ENCODE assay signal across 18 cellular contexts in the genomic region with DNA sequence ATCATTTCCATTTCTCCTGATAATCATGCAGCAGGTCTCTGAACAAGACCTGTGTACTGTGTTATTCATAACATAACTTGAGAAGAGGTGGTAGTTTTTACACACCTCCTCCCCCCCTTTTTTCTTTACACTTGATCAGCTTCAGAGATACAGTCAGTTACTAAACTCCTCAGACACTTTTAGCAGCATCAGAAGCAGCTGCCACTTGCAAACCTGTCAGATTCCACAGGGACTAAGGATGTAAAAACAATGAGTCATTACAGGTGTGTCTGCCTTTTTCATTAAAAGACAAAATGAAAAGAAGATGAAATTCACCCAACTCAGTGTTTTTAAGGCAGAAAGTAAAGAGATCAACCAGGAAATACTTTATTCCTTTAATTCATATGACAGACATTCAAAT.
DNase-seq lines count a peak whose midpoint lies in the region; ATAC-seq and TF ChIP-seq lines count a peak whose summit lies in the region.
"Had no signal": no experiment of that assay in that cellular context is flagged by ENCODE, and none has a peak within 500 bp of the region (broad histone marks: within the 10 kb centered on the region; RNA-seq: fewer than 3 reads in every experiment).

No MANE protein-coding gene starts in this region.

- H3K9me3 Mint-ChIP-seq in MCF 10A (ENCODE audit: unreplicated experiment) = no peaks in the 10 kb centered on the region
- H3K9me3 Mint-ChIP-seq in glutamatergic neuron (ENCODE audit: unreplicated experiment) = peaks cover 1% of the 10 kb centered on the region
- H3K9me3 Mint-ChIP-seq in activated CD8-positive, alpha-beta T cell treated with anti-CD3 and anti-CD28 coated beads for 36 hours = peaks cover 2% of the 10 kb centered on the region

- intact Hi-C loops in mammary epithelial cell (cut with micrococcal nuclease) = no loop called here
- intact Hi-C loops in MCF 10A (cut with micrococcal nuclease) = no loop called here
- intact Hi-C loops in lower leg skin (cut with DNase I; ENCODE audit: low total_unique reads) = no loop called here
- intact Hi-C loops in activated CD8-positive, alpha-beta T cell treated with anti-CD3 and anti-CD28 coated beads for 36 hours (cut with micrococcal nuclease) = no loop called here

- H4K20me1 ChIP-seq in mammary epithelial cell (ENCODE audit: insufficient read depth, low read length) = no peaks in the 10 kb centered on the region
- H4K20me1 ChIP-seq: BLaER1 treated with 17β-estradiol and CSF1 and Interleukin-3, amounts not matched to agents 10 nM and 100 nM had no signal

- H3K27ac Mint-ChIP-seq in MCF 10A (ENCODE audit: low read depth, unreplicated experiment) = no peak overlapping the region
- H3K27ac Mint-ChIP-seq in glutamatergic neuron (ENCODE audit: unreplicated experiment) = peak overlapping the region; percentile 68
- H3K27ac Mint-ChIP-seq in activated CD8-positive, alpha-beta T cell treated with anti-CD3 and anti-CD28 coated beads for 36 hours = no peak overlapping the region
- H3K27ac Mint-ChIP-seq: CD8-positive, alpha-beta T cell; T-helper 1 cell treated with Interleukin-12 subunit alpha and Interleukin-12 subunit beta and Interleukin-4 antibody, amounts not matched to agents 30 μg/mL and 1 μg/mL, for 36 hours had no signal

- DNase-seq in mammary epithelial cell = peak; percentile 1
- no peak for DNase-seq in MCF 10A (ENCODE audit: unreplicated experiment)
- DNase-seq in NCI-H510A treated with DMSO at 0.1 percent for 48 hours (lab: John Stamatoyannopoulos, UW) = peak; percentile 14
- no peak for DNase-seq in glutamatergic neuron
- DNase-seq in NCI-H1105 treated with DMSO at 0.1 percent for 48 hours (lab: John Stamatoyannopoulos, UW) = no peak
- DNase-seq in lower leg skin (ENCODE audit: low spot score in 2 of 2) = no peak
- DNase-seq in activated CD8-positive, alpha-beta T cell treated with anti-CD3 and anti-CD28 coated beads for 36 hours = no peak
- DNase-seq: CD8-positive, alpha-beta T cell; DND-41; GDM1; Kasumi-1; MM.1S; NCI-H1092 treated with DMSO at 0.1 percent for 48 hours; NCI-H187; NCI-H82; PC-9 had no signal

- TF ChIP-seq CTCF in mammary epithelial cell (conservative IDR thresholded peaks at IDR 0.05 in 1 of 2, IDR thresholded peaks at IDR 0.05 in 1 of 2; ENCODE audit: extremely low read depth in 1 of 2, insufficient read depth in 1 of 2, low read depth in 1 of 2, low read length in 2 of 2) = no peak
- no peak for TF ChIP-seq CTCF in MCF 10A (IDR thresholded peaks at IDR 0.05; ENCODE audit: unreplicated experiment)
- TF ChIP-seq CTCF in glutamatergic neuron (IDR thresholded peaks at IDR 0.05; ENCODE audit: partially characterized antibody, unreplicated experiment) = no peak
- no peak for TF ChIP-seq CTCF in lower leg skin (IDR thresholded peaks at IDR 0.05)
- no peak for TF ChIP-seq CTCF in activated CD8-positive, alpha-beta T cell treated with anti-CD3 and anti-CD28 coated beads for 36 hours (IDR thresholded peaks at IDR 0.05)

- BruUV-seq in mammary epithelial cell (replicated peaks; lab: Mats Ljungman, UMichigan) (no TSS peak), MCF 10A (replicated peaks; lab: Mats Ljungman, UMichigan) (no TSS peak)

- ATAC-seq in activated CD8-positive, alpha-beta T cell treated with anti-CD3 and anti-CD28 coated beads for 36 hours = no peak
- ATAC-seq: CD8-positive, alpha-beta T cell had no signal

- no peak overlapping the region for H2AFZ ChIP-seq in mammary epithelial cell (ENCODE audit: low read depth, low read length)
- H2AFZ ChIP-seq: PC-9 had no signal

- no peak for TF ChIP-seq POLR2A in lower leg skin (IDR thresholded peaks at IDR 0.05)

- no peak overlapping the region for H3K4me3 Mint-ChIP-seq in MCF 10A (ENCODE audit: unreplicated experiment)
- no peak overlapping the region for H3K4me3 Mint-ChIP-seq in glutamatergic neuron (ENCODE audit: unreplicated experiment)
- H3K4me3 Mint-ChIP-seq in activated CD8-positive, alpha-beta T cell treated with anti-CD3 and anti-CD28 coated beads for 36 hours = no peak overlapping the region
- H3K4me3 Mint-ChIP-seq: CD8-positive, alpha-beta T cell; T-helper 1 cell treated with Interleukin-12 subunit alpha and Interleukin-12 subunit beta and Interleukin-4 antibody, amounts not matched to agents 30 μg/mL and 1 μg/mL, for 36 hours had no signal

- no peaks in the 10 kb centered on the region for H3K9me3 ChIP-seq in mammary epithelial cell (replicated peaks; ENCODE audit: insufficient read depth, low read length)
- H3K9me3 ChIP-seq: BLaER1 treated with 17β-estradiol and CSF1 and Interleukin-3, amounts not matched to agents 10 nM and 100 nM had no signal

- POLR2A ChIA-PET in MCF 10A (lab: Yijun Ruan, JAX) = interaction anchor here (0.7 kb wide), 1 partner anchor 14 kb away, joined by 4 read pairs; no protein-coding TSS in a partner anchor
- POLR2A ChIA-PET in activated CD8-positive, alpha-beta T cell treated with anti-CD3 and anti-CD28 coated beads for 36 hours (lab: Charles Lee) = no interaction called here

- H3K4me1 Mint-ChIP-seq in MCF 10A (ENCODE audit: insufficient read depth, unreplicated experiment) (no peaks in the 10 kb centered on the region), glutamatergic neuron (ENCODE audit: low read depth, unreplicated experiment) (peaks cover 34% of the 10 kb centered on the region)
- no peaks in the 10 kb centered on the region for H3K4me1 Mint-ChIP-seq in activated CD8-positive, alpha-beta T cell treated with anti-CD3 and anti-CD28 coated beads for 36 hours (ENCODE audit: low read depth)

- H3K36me3 Mint-ChIP-seq in MCF 10A (ENCODE audit: insufficient read depth, unreplicated experiment) = peaks cover 7% of the 10 kb centered on the region
- no peaks in the 10 kb centered on the region for H3K36me3 Mint-ChIP-seq in glutamatergic neuron (ENCODE audit: unreplicated experiment)
- H3K36me3 Mint-ChIP-seq in activated CD8-positive, alpha-beta T cell treated with anti-CD3 and anti-CD28 coated beads for 36 hours (ENCODE audit: low read depth) = no peaks in the 10 kb centered on the region
- H3K36me3 Mint-ChIP-seq: CD8-positive, alpha-beta T cell had no signal

- CTCF ChIA-PET in mammary epithelial cell (lab: Charles Lee; ENCODE audit: low non-redundant PET) = no interaction called here
- CTCF ChIA-PET in MCF 10A (lab: Yijun Ruan, JAX) = no interaction called here
- CTCF ChIA-PET in activated CD8-positive, alpha-beta T cell treated with anti-CD3 and anti-CD28 coated beads for 36 hours (lab: Charles Lee) = interaction anchor here (0.6 kb wide), 1 partner anchor 656 kb away, joined by 3 read pairs; no protein-coding TSS in a partner anchor

- H3K79me2 ChIP-seq in mammary epithelial cell (ENCODE audit: insufficient read depth, low read length) = no peaks in the 10 kb centered on the region

- H3K27me3 Mint-ChIP-seq in MCF 10A (ENCODE audit: insufficient read depth, unreplicated experiment) (no peaks in the 10 kb centered on the region), glutamatergic neuron (ENCODE audit: unreplicated experiment) (no peaks in the 10 kb centered on the region)
- no peaks in the 10 kb centered on the region for H3K27me3 Mint-ChIP-seq in activated CD8-positive, alpha-beta T cell treated with anti-CD3 and anti-CD28 coated beads for 36 hours

- H3K9ac ChIP-seq in mammary epithelial cell (ENCODE audit: insufficient read depth, low read length) = no peak overlapping the region
- H3K9ac ChIP-seq: BLaER1 treated with 17β-estradiol and CSF1 and Interleukin-3, amounts not matched to agents 10 nM and 100 nM had no signal

- no peaks in the 10 kb centered on the region for H3K36me3 ChIP-seq in mammary epithelial cell (ENCODE audit: insufficient read depth, low read length)
- H3K36me3 ChIP-seq: BLaER1 treated with 17β-estradiol and CSF1 and Interleukin-3, amounts not matched to agents 10 nM and 100 nM had no signal

- dilution Hi-C loops in mammary epithelial cell (cut with HindIII; ENCODE audit: low sequenced_read_pairs) = no loop called here

- no peaks in the 10 kb centered on the region for H3K4me1 ChIP-seq in mammary epithelial cell (ENCODE audit: insufficient read depth, low read length)
- H3K4me1 ChIP-seq: BLaER1 treated with 17β-estradiol and CSF1 and Interleukin-3, amounts not matched to agents 10 nM and 100 nM had no signal

- H3K27me3 ChIP-seq in mammary epithelial cell (ENCODE audit: insufficient read depth, low read length) = no peaks in the 10 kb centered on the region
- H3K27me3 ChIP-seq: BLaER1 treated with 17β-estradiol and CSF1 and Interleukin-3, amounts not matched to agents 10 nM and 100 nM had no signal

- H3K4me3 ChIP-seq in mammary epithelial cell (replicated peaks in 1 of 3; ENCODE audit: insufficient read depth in 1 of 3, low read depth in 2 of 3, low read length in 3 of 3) (no peak overlapping the region), lower leg skin (ENCODE audit: low read depth, poor library complexity, severe bottlenecking) (no peak overlapping the region)
- H3K4me3 ChIP-seq: BLaER1 treated with 17β-estradiol and CSF1 and Interleukin-3, amounts not matched to agents 10 nM and 100 nM; PC-9 had no signal

- in situ Hi-C loops in mammary epithelial cell (cut with MboI; ENCODE audit: low sequenced_read_pairs in 2 of 2) = no loop called here

- H3K4me2 ChIP-seq in mammary epithelial cell (ENCODE audit: insufficient read depth, low read depth, low read length) = no peak overlapping the region
- H3K4me2 ChIP-seq: BLaER1 treated with 17β-estradiol and CSF1 and Interleukin-3, amounts not matched to agents 10 nM and 100 nM; PC-9 had no signal

- H3K27ac ChIP-seq in mammary epithelial cell (ENCODE audit: insufficient read depth, low read depth, low read length) = no peak overlapping the region
- H3K27ac ChIP-seq: BLaER1 treated with 17β-estradiol and CSF1 and Interleukin-3, amounts not matched to agents 10 nM and 100 nM; PC-9 had no signal

Comparison
In these comparisons a context has a peak if more than half of its experiments do, and no peak if none do; other contexts are left out.
1. DNase-seq: peak in mammary epithelial cell (single experiment) and NCI-H510A treated with DMSO at 0.1 percent for 48 hours (single experiment); none in MCF 10A (single experiment), glutamatergic neuron (single experiment), NCI-H1105 treated with DMSO at 0.1 percent for 48 hours (single experiment), lower leg skin (0 of 2) and activated CD8-positive, alpha-beta T cell treated with anti-CD3 and anti-CD28 coated beads for 36 hours (single experiment).